ENCODE assay signal across 28 cellular contexts in the genomic region with DNA sequence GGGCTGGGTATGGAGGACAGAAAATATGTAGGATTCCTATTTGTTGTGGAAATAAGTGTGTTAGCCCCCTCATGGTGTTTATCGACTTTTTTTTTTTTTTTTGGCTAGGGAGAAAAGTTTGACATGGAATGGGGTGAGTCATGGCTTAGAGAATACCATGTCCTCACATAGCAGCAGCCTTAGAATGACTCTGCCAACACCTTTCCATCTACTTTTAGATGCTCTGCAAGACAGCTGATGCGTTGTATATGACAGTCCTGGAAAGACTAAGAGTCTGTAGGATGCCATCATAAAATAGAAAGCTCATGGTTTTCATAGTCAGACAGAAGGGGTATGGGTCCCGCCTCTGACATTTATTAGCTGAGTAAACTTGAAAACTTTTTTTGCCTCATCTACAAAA. TPM values are rescaled to one million over a fixed set of nuclear protein-coding genes. Genes with fewer than 3 reads are reported as not detected.
"Had no signal": no experiment of that assay in that cellular context is flagged by ENCODE, and none has a peak within 500 bp of the region (broad histone marks: within the 10 kb centered on the region; RNA-seq: fewer than 3 reads in every experiment).

No MANE protein-coding gene starts in this region.

- H3K36me3 ChIP-seq: heart right ventricle, neutrophil, vagina had no signal

- H3K27ac ChIP-seq: coronary artery, dorsolateral prefrontal cortex, heart right ventricle, neutrophil, testis, vagina had no signal

- H3K4me3 ChIP-seq: coronary artery, dorsolateral prefrontal cortex, heart right ventricle, testis, vagina had no signal

- H3K27me3 ChIP-seq: dorsolateral prefrontal cortex, heart right ventricle, neutrophil, testis, vagina had no signal

- H3K4me1 ChIP-seq: testis, vagina had no signal

- DNase-seq: activated CD4-positive, alpha-beta T cell treated with anti-CD3 and anti-CD28 coated beads for 36 hours; activated CD4-positive, CD25-positive, alpha-beta regulatory T cell; activated CD8-positive, alpha-beta memory T cell treated with anti-CD3 and anti-CD28 coated beads, Interleukin-2, amount 10 ng/mL, durations not matched to agents 7 days and 5 days; activated CD8-positive, alpha-beta T cell treated with anti-CD3 and anti-CD28 coated beads, Interleukin-2, amount 10 ng/mL, durations not matched to agents 7 days and 5 days; activated naive CD4-positive, alpha-beta T cell; activated T-cell treated with anti-CD3 and anti-CD28 coated beads, Interleukin-2, amount 50 U/mL, for 48 hours; anterior cingulate cortex; cerebellar nuclear complex; dorsolateral prefrontal cortex; effector memory CD4-positive, alpha-beta T cell; erythroblast; heart right ventricle; naive B cell; nephron progenitor cell; retina; stimulated activated CD4-positive, alpha-beta T cell treated with anti-CD3 and anti-CD28 coated beads, Interleukin-2, amount 100 ng/mL, for 48 hours; stimulated activated naive CD8-positive, alpha-beta T cell treated with anti-CD3 and anti-CD28 coated beads, Interleukin-15, Interleukin-2, amounts not matched to agents 100 U/mL and 50 U/mL, for 24 hours; testis had no signal

- ATAC-seq: activated CD4-positive, alpha-beta T cell treated with anti-CD3 and anti-CD28 coated beads for 36 hours; activated CD8-positive, alpha-beta memory T cell treated with anti-CD3 and anti-CD28 coated beads, Interleukin-2, amount 10 ng/mL, durations not matched to agents 7 days and 5 days; activated CD8-positive, alpha-beta T cell treated with anti-CD3 and anti-CD28 coated beads, Interleukin-2, amount 10 ng/mL, durations not matched to agents 7 days and 5 days; activated naive CD4-positive, alpha-beta T cell treated with anti-CD3 and anti-CD28 coated beads, Interleukin-2, amount 50 U/mL, for 72 hours; stimulated activated naive CD8-positive, alpha-beta T cell treated with anti-CD3 and anti-CD28 coated beads, Interleukin-15, Interleukin-2, amounts not matched to agents 100 U/mL and 50 U/mL, for 24 hours had no signal

- H3K9me3 ChIP-seq: heart right ventricle, neutrophil, testis, vagina had no signal

RNA-seq across cellular contexts. Expression of a gene that starts 37.7 kb away (rescaled TPM):
- total RNA-seq: fibroblast of villous mesenchyme, lung microvascular endothelial cell, osteocyte, posterior vena cava, vagina had no signal

RNA-seq across cellular contexts. Expression of a gene that starts 45.3 kb away (rescaled TPM):
- total RNA-seq: activated CD4-positive, alpha-beta T cell treated with anti-CD3 and anti-CD28 coated beads for 36 hours; activated CD8-positive, alpha-beta memory T cell treated with anti-CD3 and anti-CD28 coated beads, Interleukin-2, amount 10 ng/mL, durations not matched to agents 7 days and 5 days; activated CD8-positive, alpha-beta T cell treated with anti-CD3 and anti-CD28 coated beads, Interleukin-2, amount 10 ng/mL, durations not matched to agents 7 days and 5 days; activated naive CD4-positive, alpha-beta T cell treated with anti-CD3 and anti-CD28 coated beads, Interleukin-2, amount 50 U/mL, for 72 hours; fibroblast of villous mesenchyme; kidney epithelial cell; lung microvascular endothelial cell; osteocyte; T-helper 1 cell treated with Interleukin-12 subunit alpha and Interleukin-12 subunit beta and Interleukin-4 antibody, amounts not matched to agents 30 ng/mL and 1 ng/mL, for 36 hours; vagina had no signal
